In genomic region chrX:136687457-136687856, GRCh38 we compare ENCODE assay signal across 20 cellular contexts. TPM values are rescaled to one million over a fixed set of nuclear protein-coding genes. Genes with fewer than 3 reads are reported as not detected.
DNase-seq lines count a peak whose midpoint lies in the region; ATAC-seq and TF ChIP-seq lines count a peak whose summit lies in the region.
"Had no signal": no experiment of that assay in that cellular context is flagged by ENCODE, and none has a peak within 500 bp of the region (broad histone marks: within the 10 kb centered on the region; RNA-seq: fewer than 3 reads in every experiment).

No MANE protein-coding gene starts in this region.

- H2BK5ac ChIP-seq in neuronal stem cell (ENCODE audit: low read length), result no peak overlapping the region

- H3K4me3 ChIP-seq in neuronal stem cell (ENCODE audit: low read length in 2 of 2) (no peak overlapping the region), right atrium auricular region (no peak overlapping the region)
- H3K4me3 ChIP-seq: esophagus squamous epithelium had no signal

- H2BK12ac ChIP-seq in neuronal stem cell (ENCODE audit: low read length), result no peak overlapping the region

- H3K9me3 ChIP-seq in KOPT-K1 (ENCODE audit: insufficient read depth, low read length, poor library complexity, severe bottlenecking) (no peaks in the 10 kb centered on the region), neuronal stem cell (replicated peaks in 1 of 2; ENCODE audit: control insufficient read depth in 2 of 2, insufficient read depth in 1 of 2, low read depth in 1 of 2, low read length in 2 of 2) (no peaks in the 10 kb centered on the region), right atrium auricular region (no peaks in the 10 kb centered on the region)
- H3K9me3 ChIP-seq: Caco-2, esophagus squamous epithelium, neutrophil had no signal

- H3K36me3 Mint-ChIP-seq in stimulated activated naive B cell treated with anti-CD40 and anti-IgM and Interleukin-4, amounts not matched to agents 10 μg/mL and 1 μg/mL and 100 μg/mL, for 72 hours, result peaks cover 6 to 7% of the 10 kb centered on the region in 2 donors

- H3K23ac ChIP-seq in neuronal stem cell (ENCODE audit: low read depth, low read length, poor library complexity), result no peak overlapping the region

- H3K9me3 Mint-ChIP-seq in stimulated activated naive B cell treated with anti-CD40 and anti-IgM and Interleukin-4, amounts not matched to agents 10 μg/mL and 1 μg/mL and 100 μg/mL, for 72 hours, result no peaks in the 10 kb centered on the region

- H2BK120ac ChIP-seq in neuronal stem cell (ENCODE audit: low read depth, low read length), result no peak overlapping the region

- no peak overlapping the region for H3K4me2 ChIP-seq in neuronal stem cell (ENCODE audit: insufficient read depth, low read length, poor library complexity, severe bottlenecking)

- H3K79me1 ChIP-seq in neuronal stem cell (ENCODE audit: low read depth, low read length), result no peaks in the 10 kb centered on the region

- no peak overlapping the region for H3K14ac ChIP-seq in neuronal stem cell (ENCODE audit: low read length)

- H2BK15ac ChIP-seq in neuronal stem cell (ENCODE audit: low read length), result no peak overlapping the region

- peaks cover 4 to 6% of the 10 kb centered on the region in 2 donors for H3K4me1 ChIP-seq in neuronal stem cell (ENCODE audit: control insufficient read depth in 2 of 2, insufficient read depth in 1 of 2, low read depth in 1 of 2, low read length in 2 of 2)
- no peaks in the 10 kb centered on the region for H3K4me1 ChIP-seq in right atrium auricular region
- H3K4me1 ChIP-seq: Caco-2, esophagus squamous epithelium had no signal

- no peak overlapping the region for H3K4ac ChIP-seq in neuronal stem cell (ENCODE audit: low read length)

- H2AK5ac ChIP-seq in neuronal stem cell (ENCODE audit: low read depth, low read length), result no peak overlapping the region

- H3K9ac ChIP-seq in neuronal stem cell (ENCODE audit: low read depth, low read length, poor library complexity), result no peak overlapping the region

- no peak overlapping the region for H3K4me3 Mint-ChIP-seq in stimulated activated naive B cell treated with anti-CD40 and anti-IgM and Interleukin-4, amounts not matched to agents 10 μg/mL and 1 μg/mL and 100 μg/mL, for 72 hours

- ATAC-seq in stimulated activated naive B cell treated with anti-CD40 and anti-IgM and Interleukin-4, amounts not matched to agents 10 μg/mL and 1 μg/mL and 100 μg/mL, for 72 hours (replicated peaks), result peak; percentile 76 to 78
- no peak for ATAC-seq in HG03025 (IDR thresholded peaks at IDR 0.05; ENCODE audit: low FRiP score, unreplicated experiment)
- ATAC-seq: left cardiac atrium had no signal

- H3K27ac ChIP-seq in KOPT-K1 (ENCODE audit: low read depth, low read length, poor library complexity, severe bottlenecking) (peak overlapping the region; percentile 98), neuronal stem cell (replicated peaks; ENCODE audit: low read length) (no peak overlapping the region), right atrium auricular region (no peak overlapping the region)
- H3K27ac ChIP-seq: esophagus squamous epithelium, neutrophil had no signal

- H3K27me3 Mint-ChIP-seq in stimulated activated naive B cell treated with anti-CD40 and anti-IgM and Interleukin-4, amounts not matched to agents 10 μg/mL and 1 μg/mL and 100 μg/mL, for 72 hours, result peaks cover 0 to 5% of the 10 kb centered on the region in 2 donors

- WGBS in neuronal stem cell (ENCODE audit: extremely low coverage in 2 of 2, insufficient read length in 2 of 2, insufficient replicate concordance in 1 of 2), 2 donors, result no CpG with 5 or more reads among the region's 1 CpG

- H4K8ac ChIP-seq in neuronal stem cell (ENCODE audit: low read depth, low read length), result no peak overlapping the region

- no peak overlapping the region for H3K18ac ChIP-seq in neuronal stem cell (ENCODE audit: low read length)

- H4K91ac ChIP-seq in neuronal stem cell (ENCODE audit: low read depth, low read length, poor library complexity), result no peak overlapping the region

- H3K4me1 Mint-ChIP-seq in stimulated activated naive B cell treated with anti-CD40 and anti-IgM and Interleukin-4, amounts not matched to agents 10 μg/mL and 1 μg/mL and 100 μg/mL, for 72 hours, result peaks cover 9 to 22% of the 10 kb centered on the region in 2 donors

- no peak overlapping the region for H3K27ac Mint-ChIP-seq in stimulated activated naive B cell treated with anti-CD40 and anti-IgM and Interleukin-4, amounts not matched to agents 10 μg/mL and 1 μg/mL and 100 μg/mL, for 72 hours

- H3K27me3 ChIP-seq in neuronal stem cell (ENCODE audit: control insufficient read depth in 3 of 3, insufficient read depth in 3 of 3, low read depth in 1 of 3, low read length in 3 of 3), result peaks cover 0 to 9% (median 0%) of the 10 kb centered on the region in 3 experiments
- no peaks in the 10 kb centered on the region for H3K27me3 ChIP-seq in right atrium auricular region
- H3K27me3 ChIP-seq: esophagus squamous epithelium, neutrophil had no signal

- H3K36me3 ChIP-seq in KOPT-K1 (ENCODE audit: insufficient read depth, low read length), result peaks cover 43% of the 10 kb centered on the region
- H3K36me3 ChIP-seq in neuronal stem cell (replicated peaks in 1 of 2; ENCODE audit: control insufficient read depth in 2 of 2, insufficient read depth in 2 of 2, low read length in 2 of 2), result no peaks in the 10 kb centered on the region
- H3K36me3 ChIP-seq in right atrium auricular region, result peaks cover 8% of the 10 kb centered on the region
- H3K36me3 ChIP-seq: esophagus squamous epithelium had no signal

- DNase-seq in activated T-cell treated with anti-CD3 and anti-CD28 coated beads for 24 hours (ENCODE audit: low read depth), result peak; percentile 39
- DNase-seq in activated T-cell treated with anti-CD3 and anti-CD28 coated beads, Interleukin-2, amount 50 U/mL, for 48 hours, result no peak
- DNase-seq in activated naive CD8-positive, alpha-beta T cell treated with anti-CD3 and anti-CD28 coated beads, Interleukin-2, amount 50 U/mL, for 16 hours (ENCODE audit: low read depth, low spot score), result peak; percentile 24
- DNase-seq in stimulated activated naive B cell treated with anti-CD40 and anti-IgM and Interleukin-4, amounts not matched to agents 10 μg/mL and 1 μg/mL and 100 μg/mL, for 72 hours, result no peak
- no peak for DNase-seq in neuronal stem cell (ENCODE audit: low spot score)
- DNase-seq in right atrium auricular region (ENCODE audit: low spot score), result no peak
- DNase-seq: Caco-2, caudate nucleus, esophagus squamous epithelium, GOT3, left cardiac atrium, NCI-H1417 treated with DMSO at 0.1 percent for 48 hours, NCI-H69, OCI-M1, SIG-M5, T-helper 9 cell had no signal

- no peak for TF ChIP-seq CTCF in right atrium auricular region (IDR thresholded peaks at IDR 0.05)

- no peak overlapping the region for H2AFZ ChIP-seq in neuronal stem cell (ENCODE audit: low read length)

RNA-seq across cellular contexts. Expression of gene CD40LG, which starts 39.5 kb away (rescaled TPM):
- polyA plus RNA-seq in neuronal stem cell (2013, experiment 1 of 2), result 0.03 TPM
- polyA plus RNA-seq in neuronal stem cell (2013, experiment 2 of 2), result 0.04 TPM
- total RNA-seq in right atrium auricular region, result under 1 TPM in 1 of 2 donors, not detected in 1; 0.16 TPM
- total RNA-seq: Caco-2, renal cortical epithelial cell had no signal

Comparison
In these comparisons a context has a peak if more than half of its experiments do, and no peak if none do; other contexts are left out.
1. DNase-seq: peak in activated T-cell treated with anti-CD3 and anti-CD28 coated beads for 24 hours (single experiment) and activated naive CD8-positive, alpha-beta T cell treated with anti-CD3 and anti-CD28 coated beads, Interleukin-2, amount 50 U/mL, for 16 hours (single experiment); none in activated T-cell treated with anti-CD3 and anti-CD28 coated beads, Interleukin-2, amount 50 U/mL, for 48 hours (0 of 2), stimulated activated naive B cell treated with anti-CD40 and anti-IgM and Interleukin-4, amounts not matched to agents 10 μg/mL and 1 μg/mL and 100 μg/mL, for 72 hours (single experiment), neuronal stem cell (single experiment) and right atrium auricular region (single experiment).